Comparison of ENCODE assay signal across 19 cellular contexts in genomic region chr22:23889620-23890019, GRCh38. TPM values are rescaled to one million over a fixed set of nuclear protein-coding genes. Genes with fewer than 3 reads are reported as not detected.
DNase-seq lines count a peak whose midpoint lies in the region; ATAC-seq and TF ChIP-seq lines count a peak whose summit lies in the region.
"Had no signal": no experiment of that assay in that cellular context is flagged by ENCODE, and none has a peak within 500 bp of the region (broad histone marks: within the 10 kb centered on the region; RNA-seq: fewer than 3 reads in every experiment).

No MANE protein-coding gene starts in this region.

- no peak overlapping the region for H2BK12ac ChIP-seq in mesenchymal stem cell (ENCODE audit: low read length in 2 of 2)

- no peak overlapping the region for H2BK15ac ChIP-seq in mesenchymal stem cell (ENCODE audit: low read depth, poor library complexity, severe bottlenecking)

- H3K4me3 Mint-ChIP-seq in HFFc6 = no peak overlapping the region
- H3K4me3 Mint-ChIP-seq: CD4-positive, CD25-positive, alpha-beta regulatory T cell; GM23338 had no signal

- H3K4me1 ChIP-seq in mesenchymal stem cell (ENCODE audit: control insufficient read depth, insufficient read depth, low read depth, low read length) (peaks cover 6% of the 10 kb centered on the region), colonic mucosa (no peaks in the 10 kb centered on the region)

- intact Hi-C loops in dorsolateral prefrontal cortex (cut with DNase I) (loop anchor here (5.0 kb wide), 1 partner anchor 32 kb away; the partner anchor contains the start of gene SLC2A11 (in 2 of the 2)), colonic mucosa (cut with DNase I) (no loop called here)

- no peak overlapping the region for H3K4me2 ChIP-seq in mesenchymal stem cell (ENCODE audit: low read length, poor library complexity, severe bottlenecking)
- H3K4me2 ChIP-seq: GM23338 had no signal

- no peak overlapping the region for H3K18ac ChIP-seq in mesenchymal stem cell (ENCODE audit: low read depth in 1 of 2, low read length in 2 of 2)

- H3K27ac Mint-ChIP-seq in HFFc6 = peak overlapping the region; percentile 72

- H3K9ac ChIP-seq in mesenchymal stem cell (ENCODE audit: low read length) (peak overlapping the region; percentile 89), colonic mucosa (ENCODE audit: low read depth in 2 of 2, low read length in 2 of 2) (no peak overlapping the region)

- no peak overlapping the region for H3K4me3 ChIP-seq in dorsolateral prefrontal cortex
- H3K4me3 ChIP-seq in mesenchymal stem cell (ENCODE audit: insufficient read depth in 1 of 2, low read depth in 1 of 2, low read length in 2 of 2) = no peak overlapping the region
- no peak overlapping the region for H3K4me3 ChIP-seq in colonic mucosa
- H3K4me3 ChIP-seq: GM23338 had no signal

- H3K27me3 Mint-ChIP-seq in HFFc6 (ENCODE audit: insufficient read depth) = peaks cover 5% of the 10 kb centered on the region

- DNase-seq in AG20443 (ENCODE audit: low spot score) (peak; percentile 31), HFFc6 (no peak), dorsolateral prefrontal cortex (no peak), mesenchymal stem cell (no peak), colonic mucosa (no peak), HK-2 (ENCODE audit: unreplicated experiment) (no peak)
- DNase-seq: AML-193; CD4-positive, CD25-positive, alpha-beta regulatory T cell; DND-41; GF-D8; Kasumi-1; NCI-H187 treated with DMSO at 0.1 percent for 48 hours; NCI-H2171; NCI-H510A treated with DMSO at 0.1 percent for 48 hours; NK-92 treated with Interleukin-12 subunit alpha and Interleukin-12 subunit beta, amount 100 ng/mL, for 24 hours; RPMI8226 had no signal

- peaks cover 0 to 11% of the 10 kb centered on the region in 2 experiments for H3K36me3 ChIP-seq in mesenchymal stem cell (ENCODE audit: control insufficient read depth in 1 of 2, insufficient read depth in 2 of 2, low read depth in 1 of 2, low read length in 2 of 2)
- no peaks in the 10 kb centered on the region for H3K36me3 ChIP-seq in colonic mucosa

- no peak overlapping the region for H3K4ac ChIP-seq in mesenchymal stem cell (ENCODE audit: low read depth in 1 of 2, low read length in 2 of 2)

- no peak overlapping the region for H3K23ac ChIP-seq in mesenchymal stem cell (ENCODE audit: low read length in 2 of 2)

- TF ChIP-seq CTCF in HFFc6 (IDR thresholded peaks at IDR 0.05) (no peak), dorsolateral prefrontal cortex (IDR thresholded peaks at IDR 0.05 in 54 of 56, conservative IDR thresholded peaks at IDR 0.05 in 2 of 56; ENCODE audit: low read depth in 1 of 56, partially characterized antibody in 56 of 56) (no peak), colonic mucosa (IDR thresholded peaks at IDR 0.05) (no peak)

- no peaks in the 10 kb centered on the region; the same call in none of the 2 replicates for H3K36me3 Mint-ChIP-seq in HFFc6 (ENCODE audit: low read depth)
- H3K36me3 Mint-ChIP-seq: CD4-positive, CD25-positive, alpha-beta regulatory T cell had no signal

- WGBS in mesenchymal stem cell = 87% methylated on average over 5 of the region's 5 CpGs

- H3K27me3 ChIP-seq in dorsolateral prefrontal cortex = no peaks in the 10 kb centered on the region
- H3K27me3 ChIP-seq in mesenchymal stem cell (ENCODE audit: control insufficient read depth in 1 of 2, insufficient read depth in 1 of 2, low read length in 2 of 2) = no peaks in the 10 kb centered on the region
- H3K27me3 ChIP-seq in colonic mucosa = no peaks in the 10 kb centered on the region

- H3K27ac ChIP-seq in dorsolateral prefrontal cortex = peak overlapping the region in 46 of 59 donors; percentile 49 to 92 (median 82)
- no peak overlapping the region for H3K27ac ChIP-seq in mesenchymal stem cell (ENCODE audit: low read length, poor library complexity, severe bottlenecking)
- H3K27ac ChIP-seq in colonic mucosa = no peak overlapping the region

- no peak overlapping the region for H2AK5ac ChIP-seq in mesenchymal stem cell (ENCODE audit: low read length, severe bottlenecking)

- H3K9me3 ChIP-seq in mesenchymal stem cell (ENCODE audit: control insufficient read depth, low read length) (no peaks in the 10 kb centered on the region), colonic mucosa (no peaks in the 10 kb centered on the region)

- H3K4me1 Mint-ChIP-seq in HFFc6 (ENCODE audit: low read depth) = peaks cover 26% of the 10 kb centered on the region

- no peak overlapping the region for H4K91ac ChIP-seq in mesenchymal stem cell (ENCODE audit: low read length)

- H2BK5ac ChIP-seq in mesenchymal stem cell (ENCODE audit: low read depth, low read length, poor library complexity, severe bottlenecking) = no peak overlapping the region

- no peaks in the 10 kb centered on the region for H3K79me1 ChIP-seq in mesenchymal stem cell (replicated peaks; ENCODE audit: low read length, poor library complexity, severe bottlenecking)

- H2BK120ac ChIP-seq in mesenchymal stem cell (ENCODE audit: low read depth, low read length) = no peak overlapping the region

- H4K8ac ChIP-seq in mesenchymal stem cell (ENCODE audit: low read length) = no peak overlapping the region

- H2AFZ ChIP-seq in mesenchymal stem cell (ENCODE audit: low read depth, low read length) = no peak overlapping the region
- H2AFZ ChIP-seq: GM23338 had no signal

- no peak overlapping the region for H3K14ac ChIP-seq in mesenchymal stem cell (ENCODE audit: low read length in 2 of 2)

- ATAC-seq in GM21447 (IDR thresholded peaks at IDR 0.05; ENCODE audit: unreplicated experiment) (no peak), GM18867 (IDR thresholded peaks at IDR 0.05; ENCODE audit: unreplicated experiment) (no peak)

- H3K9me3 Mint-ChIP-seq in HFFc6 = no peaks in the 10 kb centered on the region
- H3K9me3 Mint-ChIP-seq: CD4-positive, CD25-positive, alpha-beta regulatory T cell had no signal

RNA-seq across cellular contexts. Expression of gene MIF, which starts 4.6 kb away (rescaled TPM):
- total RNA-seq in HFFc6 (2021; fragmentation: NEBNext Ultra II Directional; extraction: Animal tissue kit (Norgen Biotek cat#: 25700)) = 100 to 1,000 TPM; 625 to 741 (median 699) TPM
- 100 to 1,000 TPM; 175 to 552 (median 413) TPM for total RNA-seq in dorsolateral prefrontal cortex
- polyA plus RNA-seq in mesenchymal stem cell (2013, experiment 1 of 2) = 908 TPM
- 993 TPM for polyA plus RNA-seq in mesenchymal stem cell (2013, experiment 2 of 2)
- 100 to 1,000 TPM; 621 to 869 TPM for total RNA-seq in colonic mucosa

RNA-seq across cellular contexts. Expression of gene SLC2A11, which starts 31.9 kb away (rescaled TPM):
- total RNA-seq in HFFc6 (2021; fragmentation: NEBNext Ultra II Directional; extraction: Animal tissue kit (Norgen Biotek cat#: 25700)) = 10 to 100 TPM in 4 of 6 experiments, 1 to 10 TPM in 2; 8.9 to 13.2 (median 10.5) TPM
- total RNA-seq in dorsolateral prefrontal cortex = 10 to 100 TPM; 25.3 to 69.8 (median 42.4) TPM
- 15.5 TPM for polyA plus RNA-seq in mesenchymal stem cell (2013, experiment 1 of 2)
- polyA plus RNA-seq in mesenchymal stem cell (2013, experiment 2 of 2) = 15.6 TPM
- total RNA-seq in colonic mucosa = 1 to 10 TPM; 8.3 to 9.6 TPM

RNA-seq across cellular contexts. Expression of gene DERL3, which starts 50.8 kb away (rescaled TPM):
- total RNA-seq in HFFc6 (2021; fragmentation: NEBNext Ultra II Directional; extraction: Animal tissue kit (Norgen Biotek cat#: 25700)) = under 1 TPM; 0.21 to 0.88 (median 0.40) TPM
- total RNA-seq in dorsolateral prefrontal cortex (10 to 100 TPM in 1 of 120 experiments, 1 to 10 TPM in 108, under 1 TPM in 11; 0.56 to 10.6 (median 2.5) TPM), colonic mucosa (10 to 100 TPM in 1 of 2 donors, 1 to 10 TPM in 1; 9.1 to 20.2 TPM)
- 0.61 TPM for polyA plus RNA-seq in mesenchymal stem cell (2013, experiment 1 of 2)
- polyA plus RNA-seq in mesenchymal stem cell (2013, experiment 2 of 2) = 0.52 TPM

Comparison
In these comparisons a context has a peak if more than half of its experiments do, and no peak if none do; other contexts are left out.
1. H3K27ac ChIP-seq: peak in dorsolateral prefrontal cortex (46 of 59); none in mesenchymal stem cell (single experiment) and colonic mucosa (single experiment).